Comparison of ENCODE assay signal across 26 cellular contexts in genomic region chr18:78621141-78621540, GRCh38.
"Had no signal": no experiment of that assay in that cellular context is flagged by ENCODE, and none has a peak within 500 bp of the region (broad histone marks: within the 10 kb centered on the region; RNA-seq: fewer than 3 reads in every experiment).

No MANE protein-coding gene starts in this region.

- ATAC-seq: esophagus mucosa; gastrocnemius medialis; heart right ventricle; left colon; left lung; left ventricle myocardium superior; mucosa of descending colon; naive thymus-derived CD8-positive, alpha-beta T cell had no signal

- H3K27me3 ChIP-seq: esophagus squamous epithelium, gastrocnemius medialis had no signal

- H3K27ac Mint-ChIP-seq: memory B cell; mesothelial cell of epicardium; naive thymus-derived CD8-positive, alpha-beta T cell had no signal

- DNase-seq: dermis blood vessel endothelial cell; effector CD4-positive, alpha-beta T cell; effector memory CD4-positive, alpha-beta T cell; erythroblast; esophagus squamous epithelium; foreskin fibroblast; foreskin melanocyte; gastrocnemius medialis; glutamatergic neuron; heart right ventricle; hippocampal formation; left colon; left lung; left ventricle myocardium superior; mammary epithelial cell; mesendoderm; mucosa of descending colon; naive B cell; naive thymus-derived CD8-positive, alpha-beta T cell had no signal

- H3K4me1 Mint-ChIP-seq: mesothelial cell of epicardium had no signal

- H3K36me3 Mint-ChIP-seq: memory B cell, mesothelial cell of epicardium, naive B cell had no signal

- H3K4me3 ChIP-seq: coronary artery, dorsolateral prefrontal cortex, esophagus squamous epithelium, gastrocnemius medialis, heart right ventricle, left lung, lung, mucosa of descending colon had no signal

- H3K36me3 ChIP-seq: esophagus squamous epithelium, gastrocnemius medialis, heart right ventricle, left lung had no signal

- H3K9me3 ChIP-seq: gastrocnemius medialis had no signal

- H3K4me1 ChIP-seq: gastrocnemius medialis, heart right ventricle, left lung had no signal

- H3K4me3 Mint-ChIP-seq: memory B cell; mesothelial cell of epicardium; naive thymus-derived CD8-positive, alpha-beta T cell had no signal

- H3K27ac ChIP-seq: coronary artery, dorsolateral prefrontal cortex, epithelial cell of prostate, esophagus squamous epithelium, gastrocnemius medialis, heart right ventricle, left lung had no signal
